Comparison of ENCODE assay signal across 1 cellular context in the genomic region with DNA sequence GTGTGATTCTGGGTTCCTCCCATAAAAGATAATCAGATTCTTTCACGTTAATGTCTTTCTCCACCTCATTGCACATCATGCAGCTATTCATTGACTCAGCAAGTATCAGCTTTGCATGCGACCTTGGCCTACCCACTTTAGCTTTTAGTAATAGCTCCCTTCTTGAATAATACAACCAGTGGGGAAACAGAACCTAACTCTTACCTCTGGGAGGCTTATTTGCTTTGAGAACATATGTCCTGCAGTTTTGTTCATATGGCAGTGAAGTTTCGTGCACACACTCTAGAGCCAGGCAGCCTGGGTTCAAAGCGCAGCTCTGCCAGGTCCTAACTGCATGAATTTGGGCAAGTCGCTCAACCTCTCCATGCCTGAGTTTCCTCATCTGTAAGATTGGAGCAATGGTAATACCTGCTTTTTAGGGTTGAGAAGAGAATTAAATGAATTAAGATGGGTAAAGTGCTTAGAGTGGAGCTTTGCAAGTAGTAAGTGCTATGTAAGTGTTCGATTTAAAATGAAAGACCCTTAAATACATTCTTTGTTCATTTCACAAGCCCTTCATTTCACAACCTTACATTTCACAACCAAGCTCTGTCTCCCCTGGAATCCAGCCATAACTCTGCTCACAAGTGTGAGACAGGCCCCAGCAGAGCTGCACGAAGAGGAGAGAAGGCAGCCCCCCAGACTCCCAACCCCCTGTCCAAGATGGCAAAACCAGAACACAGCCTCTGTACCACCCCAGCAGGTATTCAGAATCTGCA.
A peak's percentile ranks its signal among the peaks of the same experiment; 100 is the strongest.
TF ChIP-seq lines count a peak whose summit lies in the region.

No MANE protein-coding gene starts in this region.

TF ChIP-seq in IMR-90, 13 proteins besides CTCF, POLR2A, EP300 and RAD21:
- TF ChIP-seq SMC3 (IDR thresholded peaks at IDR 0.05; ENCODE audit: low read depth, low read length), result no peak
- no peak for TF ChIP-seq FOS (IDR thresholded peaks at IDR 0.05; ENCODE audit: low read depth, low read length)
- no peak for TF ChIP-seq CHD1 (IDR thresholded peaks at IDR 0.05; ENCODE audit: low read depth, low read length)
- TF ChIP-seq, protein P1, sequence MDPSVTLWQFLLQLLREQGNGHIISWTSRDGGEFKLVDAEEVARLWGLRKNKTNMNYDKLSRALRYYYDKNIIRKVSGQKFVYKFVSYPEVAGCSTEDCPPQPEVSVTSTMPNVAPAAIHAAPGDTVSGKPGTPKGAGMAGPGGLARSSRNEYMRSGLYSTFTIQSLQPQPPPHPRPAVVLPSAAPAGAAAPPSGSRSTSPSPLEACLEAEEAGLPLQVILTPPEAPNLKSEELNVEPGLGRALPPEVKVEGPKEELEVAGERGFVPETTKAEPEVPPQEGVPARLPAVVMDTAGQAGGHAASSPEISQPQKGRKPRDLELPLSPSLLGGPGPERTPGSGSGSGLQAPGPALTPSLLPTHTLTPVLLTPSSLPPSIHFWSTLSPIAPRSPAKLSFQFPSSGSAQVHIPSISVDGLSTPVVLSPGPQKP (IDR thresholded peaks at IDR 0.05; ENCODE audit: borderline replicate concordance, low read depth, low read length), result no peak
- TF ChIP-seq MXI1 (IDR thresholded peaks at IDR 0.05; ENCODE audit: borderline replicate concordance, low read depth, low read length), result no peak
- TF ChIP-seq CEBPB (IDR thresholded peaks at IDR 0.05; ENCODE audit: low read depth, low read length), result peak; percentile 33; the same call in 1 of the 2 replicates
- TF ChIP-seq BHLHE40 (IDR thresholded peaks at IDR 0.05; ENCODE audit: low read depth, low read length), result no peak
TF ChIP-seq in IMR-90: peak in this region for 1.
